In genomic region chr1:15311122-15311822, GRCh38 we compare ENCODE assay signal across 1 cellular context.
TF ChIP-seq lines count a peak whose summit lies in the region.

No MANE protein-coding gene starts in this region.

TF ChIP-seq in K562, 482 proteins besides CTCF, POLR2A, EP300 and RAD21 (continued from another document):
- TF ChIP-seq E2F6 (IDR thresholded peaks at IDR 0.05; ENCODE audit: borderline replicate concordance in 1 of 2, extremely low read depth in 1 of 2, insufficient read depth in 1 of 2, insufficient read length in 1 of 2, low read depth in 1 of 2, low read length in 1 of 2, poor library complexity in 1 of 2, severe bottlenecking in 1 of 2): peak; percentile 22 to 36
- peak; percentile 53 for TF ChIP-seq MGA (IDR thresholded peaks at IDR 0.05)
- TF ChIP-seq ARHGAP35 (IDR thresholded peaks at IDR 0.05; ENCODE audit: partially characterized antibody): no peak
- TF ChIP-seq ZHX1 (conservative IDR thresholded peaks at IDR 0.05; ENCODE audit: low read length): no peak
- TF ChIP-seq JUNB (CRISPR knock-in tag; conservative IDR thresholded peaks at IDR 0.05): no peak
- no peak for TF ChIP-seq GABPB2 (CRISPR knock-in tag; conservative IDR thresholded peaks at IDR 0.05)
- TF ChIP-seq NFIX (CRISPR knock-in tag; IDR thresholded peaks at IDR 0.05; ENCODE audit: low read depth): no peak
- no peak for TF ChIP-seq HMBOX1 (IDR thresholded peaks at IDR 0.05)
